27 cellular contexts compared by ENCODE assay signal in the genomic region with DNA sequence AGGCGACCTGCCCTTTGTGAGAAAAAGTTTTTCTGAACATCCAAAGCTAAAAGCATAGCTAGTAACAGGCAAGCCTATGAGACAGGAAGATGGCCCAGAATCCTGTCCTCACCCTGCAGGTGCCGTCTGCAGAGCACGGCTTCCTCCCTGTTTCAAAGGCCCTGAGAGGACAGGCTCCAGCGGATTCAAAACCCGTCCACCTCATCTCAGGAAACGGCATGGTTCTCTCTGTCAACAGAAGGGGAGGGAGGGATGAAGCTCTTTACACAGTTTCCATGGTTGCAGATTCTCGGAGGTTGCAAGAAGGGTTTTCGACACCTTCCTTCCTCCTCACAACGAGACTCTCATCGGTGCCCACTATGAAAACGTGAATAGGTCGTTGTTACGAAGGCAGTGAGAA. TPM values are rescaled to one million over a fixed set of nuclear protein-coding genes. Genes with fewer than 3 reads are reported as not detected.
A peak's percentile ranks its signal among the peaks of the same experiment; 100 is the strongest.
DNase-seq lines count a peak whose midpoint lies in the region; ATAC-seq and TF ChIP-seq lines count a peak whose summit lies in the region.
"Had no signal": no experiment of that assay in that cellular context is flagged by ENCODE, and none has a peak within 500 bp of the region (broad histone marks: within the 10 kb centered on the region; RNA-seq: fewer than 3 reads in every experiment).

No MANE protein-coding gene starts in this region.

- H3F3A ChIP-seq in SU-DHL-6 (ENCODE audit: insufficient read depth), result no peaks in the 10 kb centered on the region

- H3K79me2 ChIP-seq in SU-DHL-6 (ENCODE audit: insufficient read depth, low read length), result peaks cover 11% of the 10 kb centered on the region; the same call in 1 of the 2 replicates

- H3K9me2 ChIP-seq in SU-DHL-6 (replicated peaks; ENCODE audit: insufficient read depth, low read length), result no peaks in the 10 kb centered on the region

- H3K36me3 Mint-ChIP-seq in CD4-positive, CD25-positive, alpha-beta regulatory T cell, result no peaks in the 10 kb centered on the region
- no peaks in the 10 kb centered on the region for H3K36me3 Mint-ChIP-seq in activated naive CD8-positive, alpha-beta T cell treated with anti-CD3 and anti-CD28 coated beads for 36 hours

- ATAC-seq in CD4-positive, CD25-positive, alpha-beta regulatory T cell (ENCODE audit: low read depth in 2 of 2), result peak; percentile 45 to 61
- ATAC-seq: effector memory CD8-positive, alpha-beta T cell; gastrocnemius medialis; K562; lower lobe of right lung; Right ventricle myocardium inferior had no signal

- no peak overlapping the region for H2AFZ ChIP-seq in SU-DHL-6 (ENCODE audit: low read depth, low read length, severe bottlenecking)

- H3K9ac ChIP-seq in BLaER1, result no peak overlapping the region
- no peak overlapping the region for H3K9ac ChIP-seq in SU-DHL-6 (ENCODE audit: low read length)

- H3K4me3 ChIP-seq in BLaER1 (no peak overlapping the region), SU-DHL-6 (ENCODE audit: insufficient read depth, low read length, poor library complexity, severe bottlenecking) (no peak overlapping the region)
- no peak overlapping the region for H3K4me3 ChIP-seq in CD4-positive, CD25-positive, alpha-beta regulatory T cell (ENCODE audit: low read depth, low read length)
- H3K4me3 ChIP-seq: adrenal gland, esophagus squamous epithelium, gastrocnemius medialis, K562, lower lobe of right lung, skin epidermis, thyroid gland had no signal

- peaks cover 0 to 2% (median 0%) of the 10 kb centered on the region in 7 donors for H3K9me3 Mint-ChIP-seq in CD4-positive, CD25-positive, alpha-beta regulatory T cell
- no peaks in the 10 kb centered on the region for H3K9me3 Mint-ChIP-seq in activated naive CD8-positive, alpha-beta T cell treated with anti-CD3 and anti-CD28 coated beads for 36 hours
- H3K9me3 Mint-ChIP-seq: activated T-cell treated with anti-CD3 and anti-CD28 coated beads, Interleukin-2, amount 50 U/mL, for 4 hours; effector memory CD8-positive, alpha-beta T cell had no signal

- H3K9me3 ChIP-seq in BLaER1 (no peaks in the 10 kb centered on the region), SU-DHL-6 (ENCODE audit: insufficient read depth, low read length) (no peaks in the 10 kb centered on the region)
- no peaks in the 10 kb centered on the region for H3K9me3 ChIP-seq in CD4-positive, CD25-positive, alpha-beta regulatory T cell (ENCODE audit: control insufficient read depth in 2 of 2, low read length in 2 of 2)
- H3K9me3 ChIP-seq: adrenal gland, esophagus squamous epithelium, gastrocnemius medialis, lower lobe of right lung, thyroid gland had no signal

- H3K27me3 Mint-ChIP-seq in CD4-positive, CD25-positive, alpha-beta regulatory T cell, result peaks cover 24% of the 10 kb centered on the region
- H3K27me3 Mint-ChIP-seq in activated naive CD8-positive, alpha-beta T cell treated with anti-CD3 and anti-CD28 coated beads for 36 hours, result peaks cover 21% of the 10 kb centered on the region

- peaks cover 25% of the 10 kb centered on the region for H3K27me3 ChIP-seq in BLaER1
- no peaks in the 10 kb centered on the region for H3K27me3 ChIP-seq in CD4-positive, CD25-positive, alpha-beta regulatory T cell (ENCODE audit: control insufficient read depth, insufficient read depth, low read length)
- H3K27me3 ChIP-seq in SU-DHL-6 (ENCODE audit: low read length), result no peaks in the 10 kb centered on the region
- H3K27me3 ChIP-seq: gastrocnemius medialis, thyroid gland had no signal

- peak overlapping the region; percentile 6 to 67 (median 44) for H3K4me3 Mint-ChIP-seq in CD4-positive, CD25-positive, alpha-beta regulatory T cell
- H3K4me3 Mint-ChIP-seq in activated naive CD8-positive, alpha-beta T cell treated with anti-CD3 and anti-CD28 coated beads for 36 hours, result no peak overlapping the region
- H3K4me3 Mint-ChIP-seq: activated T-cell treated with anti-CD3 and anti-CD28 coated beads, Interleukin-2, amount 50 U/mL, for 4 hours; effector memory CD8-positive, alpha-beta T cell had no signal

- H3K4me1 Mint-ChIP-seq in CD4-positive, CD25-positive, alpha-beta regulatory T cell, result peaks cover 0 to 30% (median 13%) of the 10 kb centered on the region in 4 donors
- H3K4me1 Mint-ChIP-seq in activated naive CD8-positive, alpha-beta T cell treated with anti-CD3 and anti-CD28 coated beads for 36 hours, result peaks cover 17% of the 10 kb centered on the region

- no peak overlapping the region for H3K27ac ChIP-seq in BLaER1
- no peak overlapping the region for H3K27ac ChIP-seq in CD4-positive, CD25-positive, alpha-beta regulatory T cell (ENCODE audit: insufficient read depth, low read length, poor library complexity, severe bottlenecking)
- H3K27ac ChIP-seq in SU-DHL-6 (ENCODE audit: low read depth, low read length), result peak overlapping the region; percentile 44; the same call in 1 of the 2 replicates
- H3K27ac ChIP-seq: adrenal gland, brain microvascular endothelial cell, esophagus squamous epithelium, gastrocnemius medialis, lower lobe of right lung, skin epidermis, thyroid gland had no signal

- H3K27ac Mint-ChIP-seq in CD4-positive, CD25-positive, alpha-beta regulatory T cell, result peak overlapping the region in 2 of 3 donors; percentile 53 to 71
- peak overlapping the region; percentile 29 for H3K27ac Mint-ChIP-seq in activated naive CD8-positive, alpha-beta T cell treated with anti-CD3 and anti-CD28 coated beads for 36 hours
- H3K27ac Mint-ChIP-seq: effector memory CD8-positive, alpha-beta T cell had no signal

- H4K20me1 ChIP-seq in BLaER1 (peaks cover 74% of the 10 kb centered on the region), SU-DHL-6 (ENCODE audit: low read depth, low read length) (no peaks in the 10 kb centered on the region)

- TF ChIP-seq CTCF in SU-DHL-6 (IDR thresholded peaks at IDR 0.05; ENCODE audit: insufficient read depth, low read length, poor library complexity, severe bottlenecking), result no peak

- peak in 1 of 3 donors; percentile 64 for DNase-seq in CD4-positive, CD25-positive, alpha-beta regulatory T cell
- peak; percentile 22 for DNase-seq in activated naive CD8-positive, alpha-beta T cell treated with anti-CD3 and anti-CD28 coated beads for 36 hours
- no peak for DNase-seq in NCI-H774 (lab: John Stamatoyannopoulos, UW)
- DNase-seq in NCI-H82 treated with DMSO at 0.1 percent for 48 hours (lab: John Stamatoyannopoulos, UW; ENCODE audit: unreplicated experiment), result no peak
- DNase-seq in CD1c-positive myeloid dendritic cell (ENCODE audit: extremely low spot score), result no peak
- DNase-seq: activated CD4-positive, alpha-beta T cell treated with anti-CD3 and anti-CD28 coated beads, Interleukin-2, amount 50 U/mL, for 48 hours; activated T-cell treated with anti-CD3 and anti-CD28 coated beads, Interleukin-2, amount 50 U/mL, for 4 hours; adrenal gland; brain microvascular endothelial cell; DMS79; effector memory CD8-positive, alpha-beta T cell; esophagus squamous epithelium; gastrocnemius medialis; hypothalamus; lower lobe of right lung; MM.1S; NCI-H2171 treated with DMSO at 0.1 percent for 48 hours; NCI-H69; OCI-M1; stimulated activated naive CD4-positive, alpha-beta T cell; SW 1271; thyroid gland had no signal

- H3K4me2 ChIP-seq in BLaER1, result peak overlapping the region; percentile 59
- H3K4me2 ChIP-seq in SU-DHL-6 (ENCODE audit: low read depth, low read length, poor library complexity, severe bottlenecking), result no peak overlapping the region

- H3K36me3 ChIP-seq in BLaER1, result peaks cover 8% of the 10 kb centered on the region; the same call in 1 of the 2 replicates
- no peaks in the 10 kb centered on the region for H3K36me3 ChIP-seq in CD4-positive, CD25-positive, alpha-beta regulatory T cell (ENCODE audit: control insufficient read depth, insufficient read depth, low read length)
- no peaks in the 10 kb centered on the region for H3K36me3 ChIP-seq in SU-DHL-6 (ENCODE audit: low read length)
- H3K36me3 ChIP-seq: adrenal gland, brain microvascular endothelial cell, esophagus squamous epithelium, gastrocnemius medialis, lower lobe of right lung, thyroid gland had no signal

- H3K4me1 ChIP-seq in BLaER1, result peaks cover 38% of the 10 kb centered on the region
- H3K4me1 ChIP-seq in CD4-positive, CD25-positive, alpha-beta regulatory T cell (ENCODE audit: control insufficient read depth, insufficient read depth, low read length, poor library complexity, severe bottlenecking), result peaks cover 15% of the 10 kb centered on the region

RNA-seq across cellular contexts. Expression of a gene that starts 8.3 kb away (rescaled TPM):
- 23.5 TPM for total RNA-seq in CD4-positive, CD25-positive, alpha-beta regulatory T cell
- polyA plus RNA-seq in CD4-positive, CD25-positive, alpha-beta regulatory T cell, result 1 to 10 TPM; 4.8 to 9.9 (median 7.0) TPM
- total RNA-seq in activated naive CD8-positive, alpha-beta T cell treated with anti-CD3 and anti-CD28 coated beads for 36 hours, result 10 to 100 TPM; 25.5 to 30.6 TPM

RNA-seq across cellular contexts. Expression of a gene that starts 59.8 kb away (rescaled TPM):
- total RNA-seq in CD4-positive, CD25-positive, alpha-beta regulatory T cell, result 62.2 TPM
- 10 to 100 TPM; 29.7 to 42.8 (median 35.6) TPM for polyA plus RNA-seq in CD4-positive, CD25-positive, alpha-beta regulatory T cell
- 10 to 100 TPM; 70.5 to 71.7 TPM for total RNA-seq in activated naive CD8-positive, alpha-beta T cell treated with anti-CD3 and anti-CD28 coated beads for 36 hours
